Comparison of ENCODE assay signal across 16 cellular contexts in the genomic region with DNA sequence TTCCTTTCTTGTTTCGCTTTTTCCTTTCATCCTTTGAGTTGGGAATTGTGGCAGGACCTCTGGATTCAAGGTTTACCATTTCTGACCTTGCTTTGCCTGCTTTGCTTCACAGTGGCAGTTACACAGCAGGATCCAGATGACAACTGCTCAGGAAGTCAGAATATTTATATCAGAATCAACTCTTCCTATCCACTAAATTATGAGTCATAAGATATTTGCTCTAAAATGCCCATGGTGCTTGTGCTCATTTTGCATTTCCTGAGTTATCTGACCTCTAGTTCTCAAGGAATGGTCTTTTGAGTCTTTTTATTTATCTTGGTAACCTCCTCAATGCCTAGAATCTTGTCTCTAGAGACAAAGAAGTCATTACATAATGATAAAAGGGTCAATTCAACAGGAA.
"Had no signal": no experiment of that assay in that cellular context is flagged by ENCODE, and none has a peak within 500 bp of the region (broad histone marks: within the 10 kb centered on the region; RNA-seq: fewer than 3 reads in every experiment).

No MANE protein-coding gene starts in this region.

- H3K27me3 ChIP-seq: stomach had no signal

- H3K4me1 ChIP-seq: stomach had no signal

- DNase-seq: activated CD4-positive, alpha-beta memory T cell treated with anti-CD3 and anti-CD28 coated beads, Interleukin-2, amount 10 ng/mL, durations not matched to agents 7 days and 5 days; activated CD4-positive, alpha-beta T cell treated with anti-CD3 and anti-CD28 coated beads for 1 hour; activated gamma-delta T cell treated with Interleukin-2 at 50 U/mL for 16 hours; activated naive CD8-positive, alpha-beta T cell treated with anti-CD3 and anti-CD28 coated beads, Interleukin-2, amount 10 ng/mL, durations not matched to agents 7 days and 5 days; activated T-cell treated with anti-CD3 and anti-CD28 coated beads, Interleukin-2, amount 50 U/mL, for 72 hours; caudate nucleus; effector memory CD4-positive, alpha-beta T cell; hippocampal formation; left cardiac atrium; natural killer cell; posterior cingulate gyrus; stomach; T-helper 17 cell had no signal

- H3K36me3 ChIP-seq: stomach had no signal

- H3K4me3 ChIP-seq: coronary artery, lung, skin epidermis, stomach had no signal

- H3K27ac ChIP-seq: coronary artery, skin epidermis, stomach had no signal

- ATAC-seq: activated T-cell treated with anti-CD3 and anti-CD28 coated beads, Interleukin-2, amount 50 U/mL, for 72 hours; left cardiac atrium; natural killer cell; T-helper 17 cell had no signal

- H3K9me3 ChIP-seq: stomach had no signal
